ENCODE assay signal across 27 cellular contexts in the genomic region with DNA sequence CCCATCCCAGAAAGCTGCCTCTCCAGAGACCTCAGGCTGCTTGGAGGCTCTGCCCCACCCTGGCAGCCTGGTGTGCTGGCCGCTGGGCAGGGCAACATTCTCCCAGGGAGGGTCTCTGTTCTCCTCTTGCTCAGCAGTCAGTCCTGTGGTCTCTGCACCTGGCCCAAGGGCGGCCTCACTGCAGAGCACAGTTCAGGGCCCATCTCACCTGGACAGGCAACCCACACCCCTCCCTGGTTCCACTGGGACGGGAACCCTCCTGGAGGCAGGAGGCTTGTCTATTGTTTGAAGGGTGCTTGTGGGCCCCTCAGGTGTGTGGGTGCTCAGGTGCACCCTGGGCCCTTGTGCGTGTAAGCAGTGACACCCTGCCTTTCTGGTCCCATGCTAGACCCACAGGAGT.
"Had no signal": no experiment of that assay in that cellular context is flagged by ENCODE, and none has a peak within 500 bp of the region (broad histone marks: within the 10 kb centered on the region; RNA-seq: fewer than 3 reads in every experiment).

No MANE protein-coding gene starts in this region.

- H3K27me3 ChIP-seq: neural progenitor cell, right lobe of liver, thyroid gland had no signal

- H3K4me3 ChIP-seq: breast epithelium, lower lobe of right lung, neural progenitor cell, right lobe of liver, skin epidermis, thyroid gland had no signal

- H3K4me1 ChIP-seq: breast epithelium, lower lobe of right lung, right lobe of liver had no signal

- H3K9me3 Mint-ChIP-seq: central memory CD8-positive, alpha-beta T cell; dendritic cell treated with granulocyte-macrophage colony-stimulating factor and Interleukin-4, amounts not matched to agents 40 ng/mL and 50 ng/mL, for 4 days; natural killer cell; stimulated activated naive CD8-positive, alpha-beta T cell treated with anti-CD3 and anti-CD28 coated beads, Interleukin-15, amount 100 ng/mL, for 72 hours had no signal

- H3K9me3 ChIP-seq: breast epithelium, right lobe of liver, thyroid gland had no signal

- H3K36me3 ChIP-seq: breast epithelium, lower lobe of right lung, right lobe of liver, thyroid gland had no signal

- H3K4me3 Mint-ChIP-seq: activated B cell treated with CpG ODN at 0.5 μM for 24 hours; activated CD4-positive, alpha-beta T cell treated with anti-CD3 and anti-CD28 coated beads for 36 hours; activated naive CD8-positive, alpha-beta T cell treated with anti-CD3 and anti-CD28 coated beads, Interleukin-2, amount 10 ng/mL, durations not matched to agents 7 days and 5 days; activated T-helper 1 cell treated with anti-CD3 and anti-CD28 coated beads, Interleukin-12 subunit alpha, Interleukin-12 subunit beta, Interleukin-2, Interleukin-4 antibody, amounts not matched to agents 30 ng/mL and 10 ng/mL and 1 ng/mL, durations not matched to agents 14 hours and 24 hours and 36 hours; central memory CD8-positive, alpha-beta T cell; dendritic cell treated with granulocyte-macrophage colony-stimulating factor and Interleukin-4, amounts not matched to agents 40 ng/mL and 50 ng/mL, for 4 days; endodermal cell; natural killer cell; neural progenitor cell; stimulated activated effector memory CD8-positive, alpha-beta T cell treated with anti-CD3 and anti-CD28 coated beads, Interleukin-12 subunit alpha, Interleukin-12 subunit beta, amount 100 ng/mL, for 72 hours; stimulated activated naive CD8-positive, alpha-beta T cell treated with anti-CD3 and anti-CD28 coated beads, Interleukin-15, amount 100 ng/mL, for 72 hours; T-helper 2 cell treated with Interferon-gamma antibody and Interleukin-4, amounts not matched to agents 5 μg/mL and 100 μg/mL, for 36 hours had no signal

- H3K27ac Mint-ChIP-seq: activated B cell treated with CpG ODN at 0.5 μM for 24 hours; activated CD4-positive, alpha-beta T cell treated with anti-CD3 and anti-CD28 coated beads for 36 hours; activated naive CD8-positive, alpha-beta T cell treated with anti-CD3 and anti-CD28 coated beads, Interleukin-2, amount 10 ng/mL, durations not matched to agents 7 days and 5 days; activated T-helper 1 cell treated with anti-CD3 and anti-CD28 coated beads, Interleukin-12 subunit alpha, Interleukin-12 subunit beta, Interleukin-2, Interleukin-4 antibody, amounts not matched to agents 30 ng/mL and 10 ng/mL and 1 ng/mL, durations not matched to agents 14 hours and 24 hours and 36 hours; dendritic cell treated with granulocyte-macrophage colony-stimulating factor and Interleukin-4, amounts not matched to agents 40 ng/mL and 50 ng/mL, for 4 days; endodermal cell; natural killer cell; neural progenitor cell; stimulated activated effector memory CD8-positive, alpha-beta T cell treated with anti-CD3 and anti-CD28 coated beads, Interleukin-12 subunit alpha, Interleukin-12 subunit beta, amount 100 ng/mL, for 72 hours; T-helper 2 cell treated with Interferon-gamma antibody and Interleukin-4, amounts not matched to agents 5 μg/mL and 100 μg/mL, for 36 hours had no signal

- H3K36me3 Mint-ChIP-seq: activated naive CD8-positive, alpha-beta T cell treated with anti-CD3 and anti-CD28 coated beads, Interleukin-2, amount 10 ng/mL, durations not matched to agents 7 days and 5 days; natural killer cell; neural progenitor cell; stimulated activated effector memory CD8-positive, alpha-beta T cell treated with anti-CD3 and anti-CD28 coated beads, Interleukin-12 subunit alpha, Interleukin-12 subunit beta, amount 100 ng/mL, for 72 hours had no signal

- H2AFZ ChIP-seq: neural progenitor cell had no signal

- H3K4me1 Mint-ChIP-seq: activated B cell treated with CpG ODN at 0.5 μM for 24 hours; activated naive CD8-positive, alpha-beta T cell treated with anti-CD3 and anti-CD28 coated beads, Interleukin-2, amount 10 ng/mL, durations not matched to agents 7 days and 5 days; central memory CD8-positive, alpha-beta T cell; natural killer cell had no signal

- ATAC-seq: activated CD4-positive, alpha-beta T cell treated with anti-CD3 and anti-CD28 coated beads for 36 hours; esophagus mucosa; lower lobe of right lung; natural killer cell; right lobe of liver; stimulated activated effector memory CD8-positive, alpha-beta T cell treated with anti-CD3 and anti-CD28 coated beads, Interleukin-12 subunit alpha, Interleukin-12 subunit beta, amount 100 ng/mL, for 72 hours; stimulated activated naive CD8-positive, alpha-beta T cell treated with anti-CD3 and anti-CD28 coated beads, Interleukin-15, amount 100 ng/mL, for 72 hours had no signal

- DNase-seq: activated B cell treated with CpG ODN at 0.5 μM for 24 hours; activated CD4-positive, alpha-beta T cell treated with anti-CD3 and anti-CD28 coated beads for 36 hours; activated gamma-delta T cell; activated naive CD8-positive, alpha-beta T cell treated with anti-CD3 and anti-CD28 coated beads, Interleukin-2, amount 10 ng/mL, durations not matched to agents 7 days and 5 days; activated T-cell treated with anti-CD3 and anti-CD28 coated beads for 4 hours; amniotic stem cell; endodermal cell; foreskin fibroblast; hippocampal formation; lower lobe of right lung; mesenchymal stem cell; natural killer cell; stimulated activated CD4-positive, alpha-beta T cell treated with anti-CD3 and anti-CD28 coated beads, Interleukin-4, amount 100 ng/mL, for 24 hours; stimulated activated naive CD8-positive, alpha-beta T cell treated with anti-CD3 and anti-CD28 coated beads, Interleukin-15, amount 100 ng/mL, for 72 hours; substantia nigra; T-helper 1 cell; thyroid gland had no signal

- H3K27ac ChIP-seq: breast epithelium, lower lobe of right lung, neural progenitor cell, right lobe of liver, skin epidermis, thyroid gland had no signal

- H3K4me2 ChIP-seq: neural progenitor cell had no signal

- H3K9ac ChIP-seq: neural progenitor cell had no signal
